1 cellular context compared by ENCODE assay signal in genomic region chr4:10872833-10873517, GRCh38.
TF ChIP-seq lines count a peak whose summit lies in the region.

No MANE protein-coding gene starts in this region.

TF ChIP-seq in H1, 55 proteins besides CTCF, POLR2A, EP300 and RAD21 (continued from another document):
- TF ChIP-seq CHD7 (IDR thresholded peaks at IDR 0.05; ENCODE audit: insufficient replicate concordance, low read length) (no peak), POLR2AphosphoS5 (IDR thresholded peaks at IDR 0.05; ENCODE audit: low read depth, low read length) (no peak), ATF3 (IDR thresholded peaks at IDR 0.05; ENCODE audit: insufficient read depth, low read depth, low read length) (no peak), SAP30 (IDR thresholded peaks at IDR 0.05; ENCODE audit: insufficient read depth, insufficient replicate concordance, low read length) (no peak), NANOG (IDR thresholded peaks at IDR 0.05; ENCODE audit: insufficient read depth, low read depth, low read length, poor library complexity, severe bottlenecking) (no peak), RNF2 (IDR thresholded peaks at IDR 0.05; ENCODE audit: borderline replicate concordance, low read depth, low read length, missing control alignments, poor library complexity, severe bottlenecking) (no peak), FOSL1 (IDR thresholded peaks at IDR 0.05; ENCODE audit: insufficient read depth, low read depth, low read length) (no peak), CEBPB (IDR thresholded peaks at IDR 0.05; ENCODE audit: low read depth, low read length) (no peak), TAF1 (IDR thresholded peaks at IDR 0.05; ENCODE audit: low read depth, low read length) (no peak), USF2 (IDR thresholded peaks at IDR 0.05; ENCODE audit: low read length) (no peak)
